ENCODE assay signal across 8 cellular contexts in the genomic region with DNA sequence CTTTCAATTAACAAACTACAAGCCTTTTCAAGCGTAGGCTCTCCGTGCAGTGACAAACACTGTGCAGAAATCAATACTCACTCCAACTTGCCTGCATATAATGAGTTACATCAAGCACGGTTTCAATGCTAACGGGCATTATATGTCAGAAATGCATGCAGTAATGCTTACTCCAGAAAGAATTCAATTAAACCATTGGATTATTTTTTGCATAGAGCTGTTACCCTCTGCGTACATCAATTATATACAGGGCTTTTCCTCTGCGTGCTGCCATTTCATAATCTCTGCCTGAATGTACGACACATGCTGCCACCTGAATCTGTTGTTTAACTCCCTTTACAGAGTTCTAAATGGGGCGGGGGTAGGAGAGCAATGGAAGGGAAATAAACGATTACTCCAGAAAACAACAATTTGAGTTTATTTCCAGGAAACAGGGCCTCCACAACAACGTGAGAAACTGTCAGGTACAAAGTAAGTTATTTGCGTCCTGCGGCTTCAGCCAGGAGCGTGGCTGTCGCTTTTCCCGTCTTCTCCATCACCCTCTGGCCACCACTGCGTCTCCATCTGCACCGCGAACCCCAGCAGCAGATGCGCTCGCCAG. TPM values are rescaled to one million over a fixed set of nuclear protein-coding genes. Genes with fewer than 3 reads are reported as not detected.
DNase-seq lines count a peak whose midpoint lies in the region; ATAC-seq and TF ChIP-seq lines count a peak whose summit lies in the region.

No MANE protein-coding gene starts in this region.

- ATAC-seq in gastroesophageal sphincter (no peak), GM21381 (IDR thresholded peaks at IDR 0.05; ENCODE audit: unreplicated experiment) (no peak), GM19023 (IDR thresholded peaks at IDR 0.05; ENCODE audit: unreplicated experiment) (no peak)

- H3K4me3 ChIP-seq in H7 (ENCODE audit: insufficient read depth, low read depth, low read length), result peak overlapping the region; percentile 91
- H3K4me3 ChIP-seq in SK-N-MC, result peak overlapping the region; percentile 94
- peak overlapping the region; percentile 78 to 89 for H3K4me3 ChIP-seq in gastroesophageal sphincter
- peak overlapping the region; percentile 60 to 86 (median 81) for H3K4me3 ChIP-seq in sigmoid colon

- H3K27ac ChIP-seq in SK-N-MC (no peak overlapping the region), gastroesophageal sphincter (peak overlapping the region in 3 of 4 donors; percentile 96 to 97 (median 97)), sigmoid colon (peak overlapping the region; percentile 90 to 93 (median 92))

- TF ChIP-seq CTCF in gastroesophageal sphincter (IDR thresholded peaks at IDR 0.05), result no peak
- TF ChIP-seq CTCF in sigmoid colon (IDR thresholded peaks at IDR 0.05), result no peak

- TF ChIP-seq POLR2A in gastroesophageal sphincter (IDR thresholded peaks at IDR 0.05), result no peak
- no peak for TF ChIP-seq POLR2A in sigmoid colon (IDR thresholded peaks at IDR 0.05)

- H3K9me3 ChIP-seq in SK-N-MC (ENCODE audit: low read depth, low read length), result no peaks in the 10 kb centered on the region
- H3K9me3 ChIP-seq in gastroesophageal sphincter, result no peaks in the 10 kb centered on the region
- H3K9me3 ChIP-seq in sigmoid colon, result no peaks in the 10 kb centered on the region

- no peaks in the 10 kb centered on the region for H3K36me3 ChIP-seq in H7 (replicated peaks; ENCODE audit: control insufficient read depth, insufficient read depth, low read length)
- H3K36me3 ChIP-seq in SK-N-MC (ENCODE audit: insufficient read depth, low read length), result no peaks in the 10 kb centered on the region
- H3K36me3 ChIP-seq in gastroesophageal sphincter, result no peaks in the 10 kb centered on the region
- no peaks in the 10 kb centered on the region for H3K36me3 ChIP-seq in sigmoid colon

- peaks cover 0 to 59% (median 16%) of the 10 kb centered on the region in 3 donors for H3K4me1 ChIP-seq in gastroesophageal sphincter
- peaks cover 0 to 55% (median 47%) of the 10 kb centered on the region in 4 donors for H3K4me1 ChIP-seq in sigmoid colon

- H3K27me3 ChIP-seq in H7 (ENCODE audit: control insufficient read depth, insufficient read depth, low read length) (no peaks in the 10 kb centered on the region), gastroesophageal sphincter (no peaks in the 10 kb centered on the region), sigmoid colon (no peaks in the 10 kb centered on the region)

- WGBS in gastroesophageal sphincter (ENCODE audit: low coverage in 1 of 2), 2 donors, result 11 to 14% methylated on average over 11 to 17 of the region's 20 CpGs
- 3 to 11% methylated on average over 20 of the region's 20 CpGs for WGBS in sigmoid colon, 2 donors

- DNase-seq in H7 (no peak), SK-N-MC (ENCODE audit: low read depth, low spot score) (no peak), sigmoid colon (no peak), anterior cingulate cortex (lab: John Stamatoyannopoulos, UW) (no peak), NOMO-1 (lab: John Stamatoyannopoulos, UW; ENCODE audit: unreplicated experiment in 2 of 2) (no peak)

- intact Hi-C loops in sigmoid colon (cut with DNase I), result no loop called here

- TF ChIP-seq EP300 in gastroesophageal sphincter (IDR thresholded peaks at IDR 0.05), result no peak
- TF ChIP-seq EP300 in sigmoid colon (IDR thresholded peaks at IDR 0.05), result no peak

- peak overlapping the region; percentile 91 for H3K9ac ChIP-seq in SK-N-MC (ENCODE audit: insufficient read length)

RNA-seq across cellular contexts. Expression of a gene that starts 1.8 kb away (rescaled TPM):
- total RNA-seq in H7 (2014; rRNA removed; shearing (Covaris generic)), result 36.9 and 44.0 TPM in 2 replicates
- total RNA-seq in gastroesophageal sphincter (10 to 100 TPM; 42.0 to 47.6 (median 45.8) TPM), sigmoid colon (10 to 100 TPM; 46.7 to 51.3 (median 47.1) TPM)
- polyA plus RNA-seq in sigmoid colon, result 10 to 100 TPM in 1 of 3 donors, 1 to 10 TPM in 2; 6.0 to 23.2 (median 9.0) TPM
